In the genomic region with DNA sequence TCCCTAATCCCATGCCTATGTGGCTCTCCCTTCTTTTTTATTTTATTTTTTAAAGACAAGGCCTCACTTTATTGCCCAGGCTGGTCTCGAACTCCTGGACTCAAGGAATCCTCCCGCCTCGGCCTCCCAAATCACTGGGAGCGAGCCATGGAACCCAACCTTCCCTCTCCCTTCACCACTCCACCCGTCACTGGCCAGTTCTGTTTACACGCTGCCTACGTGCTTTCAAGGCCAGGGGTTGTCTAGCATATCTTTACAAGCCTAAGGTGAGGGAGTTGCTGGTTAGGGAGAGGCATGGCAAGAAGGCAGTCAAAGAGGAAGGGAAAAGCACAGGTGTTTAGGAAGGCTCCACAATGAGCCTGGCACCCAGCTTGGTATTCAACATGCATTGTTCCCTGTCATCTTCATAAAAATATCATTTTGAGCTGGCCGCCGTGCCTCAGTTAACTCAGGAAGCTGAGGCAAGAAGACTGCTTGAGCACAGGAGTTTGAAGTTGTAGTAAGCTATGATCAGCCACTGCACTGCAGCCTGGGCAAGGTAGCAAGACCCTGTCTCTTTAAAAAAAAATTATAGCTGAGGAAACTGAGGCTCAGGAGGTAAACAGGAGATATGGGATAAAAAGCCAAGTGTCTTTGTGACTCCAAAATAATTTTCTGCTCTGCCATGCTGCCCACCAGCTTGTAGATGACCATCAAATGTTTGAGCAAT, we compare ENCODE assay signal across 1 cellular context.
TF ChIP-seq lines count a peak whose summit lies in the region.

No MANE protein-coding gene starts in this region.

TF ChIP-seq in HepG2, 621 proteins besides CTCF, POLR2A, EP300 and RAD21 (continues in another document):
- TF ChIP-seq MEIS1 (CRISPR knock-in tag; IDR thresholded peaks at IDR 0.05; ENCODE audit: borderline replicate concordance) (peak; percentile 42; the same call in 1 of the 2 replicates), ZNF253 (CRISPR knock-in tag; IDR thresholded peaks at IDR 0.05; ENCODE audit: borderline replicate concordance) (no peak), FOXP1 (IDR thresholded peaks at IDR 0.05) (no peak), FOXP1 (CRISPR knock-in tag; IDR thresholded peaks at IDR 0.05) (no peak), U2AF1 (optimal IDR thresholded peaks at IDR 0.05; ENCODE audit: low read depth, low read length) (no peak), ZNF629 (CRISPR knock-in tag; conservative IDR thresholded peaks at IDR 0.05) (no peak), ZNF329 (CRISPR knock-in tag; IDR thresholded peaks at IDR 0.05; ENCODE audit: low read depth) (no peak), ZFX (CRISPR knock-in tag; IDR thresholded peaks at IDR 0.05; ENCODE audit: low read depth) (0 out of 2 replicates have a peak, but pooled peaks have one; percentile 18), ZZZ3 (CRISPR knock-in tag; IDR thresholded peaks at IDR 0.05; ENCODE audit: borderline replicate concordance) (no peak), ZBTB38 (CRISPR knock-in tag; IDR thresholded peaks at IDR 0.05) (0 out of 2 replicates have a peak, but pooled peaks have one; percentile 17), ZBED4 (CRISPR knock-in tag; IDR thresholded peaks at IDR 0.05; ENCODE audit: borderline replicate concordance) (no peak), ZNF296 (CRISPR knock-in tag; conservative IDR thresholded peaks at IDR 0.05) (no peak), ZBTB21 (CRISPR knock-in tag; IDR thresholded peaks at IDR 0.05) (no peak), FOXP4 (CRISPR knock-in tag; IDR thresholded peaks at IDR 0.05) (0 out of 2 replicates have a peak, but pooled peaks have one; percentile 34), ARID2 (CRISPR knock-in tag; IDR thresholded peaks at IDR 0.05; ENCODE audit: borderline replicate concordance) (no peak), KDM3A (CRISPR knock-in tag; IDR thresholded peaks at IDR 0.05; ENCODE audit: low read depth) (no peak), CENPBD1 (CRISPR knock-in tag; IDR thresholded peaks at IDR 0.05; ENCODE audit: borderline replicate concordance, low read depth) (no peak), ZFYVE20 (CRISPR knock-in tag; IDR thresholded peaks at IDR 0.05; ENCODE audit: borderline replicate concordance, low read depth) (no peak), PAWR (CRISPR knock-in tag; IDR thresholded peaks at IDR 0.05; ENCODE audit: borderline replicate concordance) (no peak), HMGA1 (CRISPR knock-in tag; conservative IDR thresholded peaks at IDR 0.05) (no peak), POLR2AphosphoS5 (IDR thresholded peaks at IDR 0.05; ENCODE audit: low read depth, low read length) (peak; percentile 53), NCOR1 (IDR thresholded peaks at IDR 0.05; ENCODE audit: borderline replicate concordance, low read length) (no peak), SMARCC2 (IDR thresholded peaks at IDR 0.05) (no peak), TRIM24 (CRISPR knock-in tag; IDR thresholded peaks at IDR 0.05) (no peak), SNAI1 (CRISPR knock-in tag; IDR thresholded peaks at IDR 0.05; ENCODE audit: borderline replicate concordance) (no peak), ZNF256 (CRISPR knock-in tag; conservative IDR thresholded peaks at IDR 0.05) (no peak), FOXA3 (CRISPR knock-in tag; IDR thresholded peaks at IDR 0.05) (peak; percentile 62), NFYC (CRISPR knock-in tag; IDR thresholded peaks at IDR 0.05) (0 out of 2 replicates have a peak, but pooled peaks have one; percentile 24), TOPORS (CRISPR knock-in tag; IDR thresholded peaks at IDR 0.05) (no peak), ZNF574 (CRISPR knock-in tag; IDR thresholded peaks at IDR 0.05) (0 out of 2 replicates have a peak, but pooled peaks have one; percentile 43), NFE2 (CRISPR knock-in tag; IDR thresholded peaks at IDR 0.05) (no peak), ZNF569 (CRISPR knock-in tag; IDR thresholded peaks at IDR 0.05; ENCODE audit: borderline replicate concordance) (no peak), ZNF362 (CRISPR knock-in tag; IDR thresholded peaks at IDR 0.05; ENCODE audit: borderline replicate concordance) (no peak), ZMYM2 (CRISPR knock-in tag; IDR thresholded peaks at IDR 0.05) (peak; percentile 90), SMARCE1 (IDR thresholded peaks at IDR 0.05; ENCODE audit: borderline replicate concordance) (no peak), ZBTB42 (CRISPR knock-in tag; IDR thresholded peaks at IDR 0.05) (no peak), MEIS2 (CRISPR knock-in tag; IDR thresholded peaks at IDR 0.05) (no peak), XBP1 (CRISPR knock-in tag; IDR thresholded peaks at IDR 0.05) (no peak), PHF21A (CRISPR knock-in tag; IDR thresholded peaks at IDR 0.05) (no peak), RXRA (CRISPR knock-in tag; IDR thresholded peaks at IDR 0.05) (no peak), SP140L (CRISPR knock-in tag; IDR thresholded peaks at IDR 0.05; ENCODE audit: borderline replicate concordance) (no peak), ZNF121 (CRISPR knock-in tag; IDR thresholded peaks at IDR 0.05) (peak; percentile 99), ZNF879 (CRISPR knock-in tag; IDR thresholded peaks at IDR 0.05) (0 out of 2 replicates have a peak, but pooled peaks have one; percentile 39), HDAC1 (CRISPR knock-in tag; IDR thresholded peaks at IDR 0.05) (peak; percentile 53; the same call in 1 of the 2 replicates), ZSCAN30 (CRISPR knock-in tag; IDR thresholded peaks at IDR 0.05) (no peak), RARG (CRISPR knock-in tag; IDR thresholded peaks at IDR 0.05; ENCODE audit: low read depth) (no peak), HOMEZ (CRISPR knock-in tag; IDR thresholded peaks at IDR 0.05; ENCODE audit: low read depth) (no peak)
- TF ChIP-seq, protein P1, sequence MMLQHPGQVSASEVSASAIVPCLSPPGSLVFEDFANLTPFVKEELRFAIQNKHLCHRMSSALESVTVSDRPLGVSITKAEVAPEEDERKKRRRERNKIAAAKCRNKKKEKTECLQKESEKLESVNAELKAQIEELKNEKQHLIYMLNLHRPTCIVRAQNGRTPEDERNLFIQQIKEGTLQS (CRISPR knock-in tag; IDR thresholded peaks at IDR 0.05), result no peak
- TF ChIP-seq, protein P2, sequence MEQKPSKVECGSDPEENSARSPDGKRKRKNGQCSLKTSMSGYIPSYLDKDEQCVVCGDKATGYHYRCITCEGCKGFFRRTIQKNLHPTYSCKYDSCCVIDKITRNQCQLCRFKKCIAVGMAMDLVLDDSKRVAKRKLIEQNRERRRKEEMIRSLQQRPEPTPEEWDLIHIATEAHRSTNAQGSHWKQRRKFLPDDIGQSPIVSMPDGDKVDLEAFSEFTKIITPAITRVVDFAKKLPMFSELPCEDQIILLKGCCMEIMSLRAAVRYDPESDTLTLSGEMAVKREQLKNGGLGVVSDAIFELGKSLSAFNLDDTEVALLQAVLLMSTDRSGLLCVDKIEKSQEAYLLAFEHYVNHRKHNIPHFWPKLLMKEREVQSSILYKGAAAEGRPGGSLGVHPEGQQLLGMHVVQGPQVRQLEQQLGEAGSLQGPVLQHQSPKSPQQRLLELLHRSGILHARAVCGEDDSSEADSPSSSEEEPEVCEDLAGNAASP (CRISPR knock-in tag; IDR thresholded peaks at IDR 0.05; ENCODE audit: borderline replicate concordance), result no peak
- TF ChIP-seq, protein P3, sequence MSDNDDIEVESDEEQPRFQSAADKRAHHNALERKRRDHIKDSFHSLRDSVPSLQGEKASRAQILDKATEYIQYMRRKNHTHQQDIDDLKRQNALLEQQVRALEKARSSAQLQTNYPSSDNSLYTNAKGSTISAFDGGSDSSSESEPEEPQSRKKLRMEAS (IDR thresholded peaks at IDR 0.05), result 0 out of 2 replicates have a peak, but pooled peaks have one; percentile 43
- TF ChIP-seq, protein P4, sequence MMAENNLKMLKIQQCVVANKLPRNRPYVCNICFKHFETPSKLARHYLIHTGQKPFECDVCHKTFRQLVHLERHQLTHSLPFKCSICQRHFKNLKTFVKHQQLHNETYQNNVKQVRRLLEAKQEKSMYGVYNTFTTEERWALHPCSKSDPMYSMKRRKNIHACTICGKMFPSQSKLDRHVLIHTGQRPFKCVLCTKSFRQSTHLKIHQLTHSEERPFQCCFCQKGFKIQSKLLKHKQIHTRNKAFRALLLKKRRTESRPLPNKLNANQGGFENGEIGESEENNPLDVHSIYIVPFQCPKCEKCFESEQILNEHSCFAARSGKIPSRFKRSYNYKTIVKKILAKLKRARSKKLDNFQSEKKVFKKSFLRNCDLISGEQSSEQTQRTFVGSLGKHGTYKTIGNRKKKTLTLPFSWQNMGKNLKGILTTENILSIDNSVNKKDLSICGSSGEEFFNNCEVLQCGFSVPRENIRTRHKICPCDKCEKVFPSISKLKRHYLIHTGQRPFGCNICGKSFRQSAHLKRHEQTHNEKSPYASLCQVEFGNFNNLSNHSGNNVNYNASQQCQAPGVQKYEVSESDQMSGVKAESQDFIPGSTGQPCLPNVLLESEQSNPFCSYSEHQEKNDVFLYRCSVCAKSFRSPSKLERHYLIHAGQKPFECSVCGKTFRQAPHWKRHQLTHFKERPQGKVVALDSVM (CRISPR knock-in tag; IDR thresholded peaks at IDR 0.05), result peak; percentile 96
